ENCODE assay signal across 12 cellular contexts in the genomic region with DNA sequence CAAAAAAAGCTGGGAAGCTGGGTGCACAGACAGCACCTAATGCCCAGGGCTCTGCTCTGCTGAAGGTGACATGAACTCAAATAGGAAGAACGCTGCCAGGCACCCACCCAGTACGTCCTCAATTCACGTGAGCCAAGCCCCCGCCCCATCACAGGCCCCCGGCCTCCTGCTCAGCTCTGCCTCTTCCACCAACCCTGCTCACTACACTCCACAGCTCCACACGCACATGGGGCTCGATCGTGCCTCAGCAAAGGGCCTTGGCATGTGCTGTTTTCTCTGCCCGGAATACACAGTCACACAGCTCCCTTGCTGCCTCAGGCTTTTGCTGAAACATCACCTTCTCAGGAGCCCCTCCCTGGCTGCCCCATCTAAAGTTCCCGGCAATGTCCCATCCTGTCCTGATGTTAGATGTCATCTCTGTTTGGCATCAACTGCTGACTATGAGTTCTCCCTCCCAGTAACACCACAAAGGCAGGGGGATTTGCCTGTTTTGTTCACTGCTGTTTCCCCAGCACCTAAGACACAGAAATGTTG. TPM values are rescaled to one million over a fixed set of nuclear protein-coding genes. Genes with fewer than 3 reads are reported as not detected.
DNase-seq lines count a peak whose midpoint lies in the region; ATAC-seq, FAIRE-seq and TF ChIP-seq lines count a peak whose summit lies in the region.
"Had no signal": no experiment of that assay in that cellular context is flagged by ENCODE, and none has a peak within 500 bp of the region (broad histone marks: within the 10 kb centered on the region; RNA-seq: fewer than 3 reads in every experiment).

No MANE protein-coding gene starts in this region.

- H4K20me1 ChIP-seq in BLaER1 treated with 17β-estradiol and CSF1 and Interleukin-3, amounts not matched to agents 10 nM and 100 nM = peaks cover 0 to 62% (median 45%) of the 10 kb centered on the region in 11 experiments; a peak in 16 of 22 replicates
- H4K20me1 ChIP-seq in GM23338 (replicated peaks; ENCODE audit: insufficient read depth) = peaks cover 12% of the 10 kb centered on the region

- peaks cover 40 to 55% (median 47%) of the 10 kb centered on the region in 11 experiments for H3K36me3 ChIP-seq in BLaER1 treated with 17β-estradiol and CSF1 and Interleukin-3, amounts not matched to agents 10 nM and 100 nM
- H3K36me3 ChIP-seq in GM23338 (ENCODE audit: insufficient read depth) (peaks cover 22% of the 10 kb centered on the region; the same call in 1 of the 2 replicates), small intestine (ENCODE audit: control insufficient read depth in 2 of 2, insufficient read depth in 2 of 2, low read length in 2 of 2) (peaks cover 5 to 7% of the 10 kb centered on the region in 2 donors), upper lobe of right lung (peaks cover 38% of the 10 kb centered on the region)
- H3K36me3 ChIP-seq: uterus had no signal

- H3K27me3 Mint-ChIP-seq in GM23338 (ENCODE audit: insufficient read depth, low read depth, poor library complexity) = peaks cover 9% of the 10 kb centered on the region
- no peaks in the 10 kb centered on the region for H3K27me3 Mint-ChIP-seq in activated CD8-positive, alpha-beta T cell treated with anti-CD3 and anti-CD28 coated beads, Interleukin-2, amount 10 ng/mL, durations not matched to agents 7 days and 5 days (ENCODE audit: low read depth)
- no peaks in the 10 kb centered on the region for H3K27me3 Mint-ChIP-seq in memory B cell

- H3K9me3 Mint-ChIP-seq in GM23338 = no peaks in the 10 kb centered on the region
- H3K9me3 Mint-ChIP-seq in activated CD8-positive, alpha-beta T cell treated with anti-CD3 and anti-CD28 coated beads, Interleukin-2, amount 10 ng/mL, durations not matched to agents 7 days and 5 days (ENCODE audit: insufficient read depth) = no peaks in the 10 kb centered on the region
- no peaks in the 10 kb centered on the region for H3K9me3 Mint-ChIP-seq in memory B cell

- H3K4me3 Mint-ChIP-seq in GM23338 (peak overlapping the region; percentile 92), memory B cell (peak overlapping the region; percentile 89)
- peak overlapping the region; percentile 93 for H3K4me3 Mint-ChIP-seq in activated CD8-positive, alpha-beta T cell treated with anti-CD3 and anti-CD28 coated beads, Interleukin-2, amount 10 ng/mL, durations not matched to agents 7 days and 5 days

- H3K27ac Mint-ChIP-seq in GM23338 = no peak overlapping the region; the same call in 1 of the 2 replicates
- H3K27ac Mint-ChIP-seq in activated CD8-positive, alpha-beta T cell treated with anti-CD3 and anti-CD28 coated beads, Interleukin-2, amount 10 ng/mL, durations not matched to agents 7 days and 5 days = peak overlapping the region; percentile 98
- H3K27ac Mint-ChIP-seq in memory B cell = peak overlapping the region; percentile 99

- intact Hi-C loops in upper lobe of right lung (cut with DNase I) = no loop called here

- H3K9ac ChIP-seq in BLaER1 treated with 17β-estradiol and CSF1 and Interleukin-3, amounts not matched to agents 10 nM and 100 nM = peak overlapping the region; percentile 16 to 100 (median 98); a peak in 19 of 22 replicates

- ATAC-seq in GM23338 (no peak), memory B cell (ENCODE audit: low read depth) (no peak), GM21390 (IDR thresholded peaks at IDR 0.05; ENCODE audit: unreplicated experiment) (no peak), left lobe of liver (no peak), upper lobe of right lung (no peak)
- no peak for ATAC-seq in activated CD8-positive, alpha-beta T cell treated with anti-CD3 and anti-CD28 coated beads, Interleukin-2, amount 10 ng/mL, durations not matched to agents 7 days and 5 days

- peak overlapping the region; percentile 22 to 100 (median 98); a peak in 20 of 22 replicates for H3K27ac ChIP-seq in BLaER1 treated with 17β-estradiol and CSF1 and Interleukin-3, amounts not matched to agents 10 nM and 100 nM
- H3K27ac ChIP-seq in GM23338 (ENCODE audit: low read depth) = no peak overlapping the region
- H3K27ac ChIP-seq in small intestine (ENCODE audit: low read depth in 1 of 2, low read length in 1 of 2) = peak overlapping the region in 1 of 2 donors; percentile 15
- H3K27ac ChIP-seq in upper lobe of right lung = no peak overlapping the region
- H3K27ac ChIP-seq: uterus had no signal

- H2AFZ ChIP-seq in GM23338 = no peak overlapping the region

- H3K36me3 Mint-ChIP-seq in GM23338 (ENCODE audit: low read depth) (peaks cover 49% of the 10 kb centered on the region), memory B cell (peaks cover 24% of the 10 kb centered on the region)
- peaks cover 49% of the 10 kb centered on the region for H3K36me3 Mint-ChIP-seq in activated CD8-positive, alpha-beta T cell treated with anti-CD3 and anti-CD28 coated beads, Interleukin-2, amount 10 ng/mL, durations not matched to agents 7 days and 5 days (ENCODE audit: low read depth)

- H3K79me2 ChIP-seq in GM23338 (replicated peaks; ENCODE audit: insufficient read depth) = peaks cover 44% of the 10 kb centered on the region

- H3K9me3 ChIP-seq in BLaER1 treated with 17β-estradiol and CSF1 and Interleukin-3, amounts not matched to agents 10 nM and 100 nM (replicated peaks in 1 of 11) = no peaks in the 10 kb centered on the region
- H3K9me3 ChIP-seq in small intestine (ENCODE audit: control insufficient read depth, low read depth) (no peaks in the 10 kb centered on the region), upper lobe of right lung (no peaks in the 10 kb centered on the region)
- H3K9me3 ChIP-seq: uterus had no signal

- DNase-seq in GM23338 (ENCODE audit: low spot score) (no peak), memory B cell (ENCODE audit: low spot score in 2 of 2) (no peak), small intestine (no peak), left lobe of liver (ENCODE audit: low spot score) (no peak), upper lobe of right lung (no peak)
- no peak for DNase-seq in activated CD8-positive, alpha-beta T cell treated with anti-CD3 and anti-CD28 coated beads, Interleukin-2, amount 10 ng/mL, durations not matched to agents 7 days and 5 days
- DNase-seq: dermis blood vessel endothelial cell, NCI-H2171 treated with DMSO at 0.1 percent for 48 hours, uterus had no signal

- FAIRE-seq in small intestine (lab: Jason Lieb, UNC) = no peak

- H3F3A ChIP-seq in GM23338 (replicated peaks; ENCODE audit: low read depth) = peaks cover 12% of the 10 kb centered on the region; the same call in 1 of the 2 replicates

- no peaks in the 10 kb centered on the region for H3K9me2 ChIP-seq in GM23338 (ENCODE audit: insufficient read depth)

- peak overlapping the region; percentile 30 to 100 (median 98); a peak in 19 of 20 replicates for H3K4me3 ChIP-seq in BLaER1 treated with 17β-estradiol and CSF1 and Interleukin-3, amounts not matched to agents 10 nM and 100 nM
- H3K4me3 ChIP-seq in GM23338 (no peak overlapping the region), small intestine (ENCODE audit: low read depth in 1 of 2, low read length in 2 of 2) (peak overlapping the region in 1 of 2 donors; percentile 8), upper lobe of right lung (no peak overlapping the region)
- H3K4me3 ChIP-seq: uterus had no signal

- H3K4me1 Mint-ChIP-seq in GM23338 (peaks cover 18% of the 10 kb centered on the region), memory B cell (peaks cover 20% of the 10 kb centered on the region)
- peaks cover 20% of the 10 kb centered on the region for H3K4me1 Mint-ChIP-seq in activated CD8-positive, alpha-beta T cell treated with anti-CD3 and anti-CD28 coated beads, Interleukin-2, amount 10 ng/mL, durations not matched to agents 7 days and 5 days (ENCODE audit: low read depth)

- peaks cover 34 to 57% (median 46%) of the 10 kb centered on the region in 10 experiments for H3K4me1 ChIP-seq in BLaER1 treated with 17β-estradiol and CSF1 and Interleukin-3, amounts not matched to agents 10 nM and 100 nM
- H3K4me1 ChIP-seq in GM23338 (ENCODE audit: insufficient read depth) = peaks cover 9% of the 10 kb centered on the region
- peaks cover 7 to 8% of the 10 kb centered on the region in 2 donors for H3K4me1 ChIP-seq in small intestine (ENCODE audit: control insufficient read depth in 2 of 2, insufficient read depth in 1 of 2, low read depth in 1 of 2, low read length in 1 of 2)
- peaks cover 22% of the 10 kb centered on the region for H3K4me1 ChIP-seq in upper lobe of right lung

- 83 to 93% (median 89%) methylated on average over 10 of the region's 10 CpGs for WGBS in small intestine, 3 donors

- POLR2A ChIA-PET in activated CD8-positive, alpha-beta T cell treated with anti-CD3 and anti-CD28 coated beads, Interleukin-2, amount 10 ng/mL, durations not matched to agents 7 days and 5 days (lab: Charles Lee) = interaction anchor here (0.8 to 3.8 kb wide), 11 partner anchors 8 to 240 kb away, joined by 3 to 19 read pairs (median 5); a partner anchor contains a TSS

- H3K27me3 ChIP-seq in BLaER1 treated with 17β-estradiol and CSF1 and Interleukin-3, amounts not matched to agents 10 nM and 100 nM = no peaks in the 10 kb centered on the region
- H3K27me3 ChIP-seq in GM23338 (ENCODE audit: insufficient read depth) (no peaks in the 10 kb centered on the region), small intestine (ENCODE audit: control insufficient read depth in 2 of 2, insufficient read depth in 2 of 2, low read length in 2 of 2) (no peaks in the 10 kb centered on the region), upper lobe of right lung (no peaks in the 10 kb centered on the region)
- H3K27me3 ChIP-seq: uterus had no signal

- CTCF ChIA-PET in activated CD8-positive, alpha-beta T cell treated with anti-CD3 and anti-CD28 coated beads, Interleukin-2, amount 10 ng/mL, durations not matched to agents 7 days and 5 days (lab: Charles Lee) = interaction anchor here (1.0 to 2.5 kb wide), 3 partner anchors 17 to 129 kb away, joined by 3 to 17 read pairs (median 12); a partner anchor contains a TSS

- no peak for TF ChIP-seq CTCF in GM23338 (conservative IDR thresholded peaks at IDR 0.05; ENCODE audit: low read depth in 2 of 2)
- no peak for TF ChIP-seq CTCF in upper lobe of right lung (IDR thresholded peaks at IDR 0.05)

- peak overlapping the region; percentile 88 to 99 (median 94) for H3K4me2 ChIP-seq in BLaER1 treated with 17β-estradiol and CSF1 and Interleukin-3, amounts not matched to agents 10 nM and 100 nM
- peak overlapping the region; percentile 94 for H3K4me2 ChIP-seq in GM23338

RNA-seq across cellular contexts. Expression of a gene that starts 2.3 kb away (rescaled TPM):
- total RNA-seq in GM23338 (2014; rRNA removed; shearing (Covaris generic)) = 109 and 307 TPM in 2 replicates
- polyA plus RNA-seq in GM23338 (2016; fragmentation: Nextera tagmentation; extraction: Ambion mirVana) = 38.1 and 41.5 TPM in 2 replicates
- total RNA-seq in activated CD8-positive, alpha-beta T cell treated with anti-CD3 and anti-CD28 coated beads, Interleukin-2, amount 10 ng/mL, durations not matched to agents 7 days and 5 days = 10 to 100 TPM; 78.6 to 78.8 TPM
- polyA plus RNA-seq in small intestine = 10 to 100 TPM; 40.3 to 49.0 (median 42.8) TPM
- 34.2 TPM for total RNA-seq in left lobe of liver
- total RNA-seq in upper lobe of right lung = 55.5 TPM

RNA-seq across cellular contexts. Expression of a gene that starts 7.4 kb away (rescaled TPM):
- total RNA-seq in GM23338 (2014; rRNA removed; shearing (Covaris generic)) = 46.4 and 51.0 TPM in 2 replicates
- polyA plus RNA-seq in GM23338 (2016; fragmentation: Nextera tagmentation; extraction: Ambion mirVana) (47.9 and 52.9 TPM in 2 replicates), small intestine (1 to 10 TPM; 7.1 to 8.7 (median 8.6) TPM)
- total RNA-seq in activated CD8-positive, alpha-beta T cell treated with anti-CD3 and anti-CD28 coated beads, Interleukin-2, amount 10 ng/mL, durations not matched to agents 7 days and 5 days = 10 to 100 TPM; 74.2 to 87.8 TPM
- total RNA-seq in left lobe of liver (3.4 TPM), upper lobe of right lung (11.1 TPM)

RNA-seq across cellular contexts. Expression of a gene that starts 17.8 kb away (rescaled TPM):
- total RNA-seq in GM23338 (2014; rRNA removed; shearing (Covaris generic)) = 19.8 and 22.1 TPM in 2 replicates
- 5.1 and 6.2 TPM in 2 replicates for polyA plus RNA-seq in GM23338 (2016; fragmentation: Nextera tagmentation; extraction: Ambion mirVana)
- total RNA-seq in activated CD8-positive, alpha-beta T cell treated with anti-CD3 and anti-CD28 coated beads, Interleukin-2, amount 10 ng/mL, durations not matched to agents 7 days and 5 days = 100 to 1,000 TPM in 1 of 2 experiments, 10 to 100 TPM in 1; 96.7 to 104 TPM
- polyA plus RNA-seq in small intestine = 10 to 100 TPM; 11.2 to 15.1 (median 13.8) TPM
- total RNA-seq in left lobe of liver = 3.7 TPM
- 37.3 TPM for total RNA-seq in upper lobe of right lung

RNA-seq across cellular contexts. Expression of a gene that starts 33.2 kb away (rescaled TPM):
- total RNA-seq in GM23338 (2014; rRNA removed; shearing (Covaris generic)) = 49.5 and 63.1 TPM in 2 replicates
- polyA plus RNA-seq in GM23338 (2016; fragmentation: Nextera tagmentation; extraction: Ambion mirVana) (35.8 and 39.4 TPM in 2 replicates), small intestine (10 to 100 TPM; 10.7 to 21.6 (median 13.1) TPM)
- total RNA-seq in activated CD8-positive, alpha-beta T cell treated with anti-CD3 and anti-CD28 coated beads, Interleukin-2, amount 10 ng/mL, durations not matched to agents 7 days and 5 days = 10 to 100 TPM; 44.8 to 50.8 TPM
- total RNA-seq in left lobe of liver (1.3 TPM), upper lobe of right lung (23.5 TPM)

RNA-seq across cellular contexts. Expression of a gene that starts 42.7 kb away (rescaled TPM):
- total RNA-seq in GM23338 (2014; rRNA removed; shearing (Covaris generic)) = 1.5 and 2.6 TPM in 2 replicates
- polyA plus RNA-seq in GM23338 (2016; fragmentation: Nextera tagmentation; extraction: Ambion mirVana) (4.1 and 5.3 TPM in 2 replicates), small intestine (1 to 10 TPM in 2 of 3 donors, under 1 TPM in 1; 0.89 to 2.5 (median 1.9) TPM)
- 10 to 100 TPM; 33.8 to 34.1 TPM for total RNA-seq in activated CD8-positive, alpha-beta T cell treated with anti-CD3 and anti-CD28 coated beads, Interleukin-2, amount 10 ng/mL, durations not matched to agents 7 days and 5 days
- total RNA-seq in left lobe of liver (0.18 TPM), upper lobe of right lung (3.4 TPM)
- total RNA-seq: dermis blood vessel endothelial cell, HT1080 had no signal

Comparison
In these comparisons a context has a peak if more than half of its experiments do, and no peak if none do; other contexts are left out.
1. H3K27ac ChIP-seq: peak in BLaER1 treated with 17β-estradiol and CSF1 and Interleukin-3, amounts not matched to agents 10 nM and 100 nM (11 of 11); none in GM23338 (single experiment) and upper lobe of right lung (single experiment).
2. H3K4me3 ChIP-seq: peak in BLaER1 treated with 17β-estradiol and CSF1 and Interleukin-3, amounts not matched to agents 10 nM and 100 nM (10 of 10); none in GM23338 (single experiment) and upper lobe of right lung (single experiment).
3. Peak in every context shown above with its lines, with median percentiles within 50 percentile points of each other: H3K4me3 Mint-ChIP-seq.